Comparison of ENCODE assay signal across 19 cellular contexts in genomic region chr15:60843482-60843881, GRCh38.
A peak's percentile ranks its signal among the peaks of the same experiment; 100 is the strongest.
DNase-seq lines count a peak whose midpoint lies in the region; ATAC-seq, FAIRE-seq and TF ChIP-seq lines count a peak whose summit lies in the region.
"Had no signal": no experiment of that assay in that cellular context is flagged by ENCODE, and none has a peak within 500 bp of the region (broad histone marks: within the 10 kb centered on the region; RNA-seq: fewer than 3 reads in every experiment).

No MANE protein-coding gene starts in this region.

- H3K4me1 Mint-ChIP-seq in T-helper 17 cell (peaks cover 66% of the 10 kb centered on the region), immature natural killer cell (peaks cover 76 to 78% of the 10 kb centered on the region in 2 donors)
- peaks cover 77% of the 10 kb centered on the region for H3K4me1 Mint-ChIP-seq in stimulated activated naive CD8-positive, alpha-beta T cell treated with anti-CD3 and anti-CD28 coated beads, Interleukin-15, amount 100 ng/mL, for 72 hours
- peaks cover 74% of the 10 kb centered on the region for H3K4me1 Mint-ChIP-seq in activated T-cell treated with anti-CD3 and anti-CD28 coated beads, Interleukin-2, amount 50 U/mL, for 24 hours (ENCODE audit: low read depth)

- H2AFZ ChIP-seq in HepG2 (ENCODE audit: low read length), result no peak overlapping the region

- H3K9me3 Mint-ChIP-seq in immature natural killer cell, result no peaks in the 10 kb centered on the region
- no peaks in the 10 kb centered on the region for H3K9me3 Mint-ChIP-seq in stimulated activated naive CD8-positive, alpha-beta T cell treated with anti-CD3 and anti-CD28 coated beads, Interleukin-15, amount 100 ng/mL, for 72 hours
- no peaks in the 10 kb centered on the region for H3K9me3 Mint-ChIP-seq in activated T-cell treated with anti-CD3 and anti-CD28 coated beads, Interleukin-2, amount 50 U/mL, for 24 hours

- H3K27ac ChIP-seq in HepG2 (ENCODE audit: extremely low read length, insufficient read depth, low read length) (no peak overlapping the region), right lobe of liver (no peak overlapping the region)
- H3K27ac ChIP-seq: C4-2B, Peyer's patch had no signal

- H3K4me3 ChIP-seq in HepG2 (replicated peaks in 1 of 3; ENCODE audit: insufficient read depth in 1 of 3, low read depth in 2 of 3, low read length in 3 of 3), result no peak overlapping the region
- H3K4me3 ChIP-seq in right lobe of liver, result no peak overlapping the region
- H3K4me3 ChIP-seq: Peyer's patch had no signal

- H3K36me3 ChIP-seq in HepG2 (replicated peaks in 1 of 2; ENCODE audit: control insufficient read depth in 1 of 2, insufficient read depth in 2 of 2, low read length in 2 of 2) (no peaks in the 10 kb centered on the region), right lobe of liver (no peaks in the 10 kb centered on the region)
- H3K36me3 ChIP-seq: Peyer's patch had no signal

- H3K4me1 ChIP-seq in HepG2 (ENCODE audit: insufficient read depth, low read length), result peaks cover 21% of the 10 kb centered on the region
- no peaks in the 10 kb centered on the region for H3K4me1 ChIP-seq in right lobe of liver

- no peaks in the 10 kb centered on the region for H3K79me2 ChIP-seq in HepG2 (ENCODE audit: insufficient read depth, low read length)

- H3K27me3 ChIP-seq in HepG2 (ENCODE audit: control insufficient read depth in 1 of 2, insufficient read depth in 2 of 2, low read length in 2 of 2) (peaks cover 2 to 29% of the 10 kb centered on the region in 2 experiments; a peak in 1 of 5 replicates), right lobe of liver (no peaks in the 10 kb centered on the region)
- H3K27me3 ChIP-seq: Peyer's patch had no signal

- no peaks in the 10 kb centered on the region for H4K20me1 ChIP-seq in HepG2 (ENCODE audit: insufficient read depth, low read length)

- H3K4me3 Mint-ChIP-seq in T-helper 17 cell, result peak overlapping the region; percentile 90
- peak overlapping the region; percentile 70 to 88 (median 84) for H3K4me3 Mint-ChIP-seq in immature natural killer cell
- H3K4me3 Mint-ChIP-seq in stimulated activated naive CD8-positive, alpha-beta T cell treated with anti-CD3 and anti-CD28 coated beads, Interleukin-15, amount 100 ng/mL, for 72 hours, result no peak overlapping the region
- H3K4me3 Mint-ChIP-seq in activated T-cell treated with anti-CD3 and anti-CD28 coated beads, Interleukin-2, amount 50 U/mL, for 24 hours, result no peak overlapping the region

- no peak for FAIRE-seq in HepG2 (lab: Jason Lieb, UNC)
- FAIRE-seq: GM19239 had no signal

- TF ChIP-seq EP300 in HepG2 (IDR thresholded peaks at IDR 0.05; ENCODE audit: low read depth in 2 of 2, low read length in 2 of 2), result no peak
- no peak for TF ChIP-seq EP300 in HepG2 (CRISPR knock-in tag; IDR thresholded peaks at IDR 0.05; ENCODE audit: borderline replicate concordance)

- no peak for TF ChIP-seq RAD21 in HepG2 (CRISPR knock-in tag; IDR thresholded peaks at IDR 0.05)

- CTCF ChIA-PET in HepG2 (lab: Yijun Ruan, JAX; ENCODE audit: low intra/inter-chr PET ratio, low total read pairs), result no interaction called here

- H3K27ac Mint-ChIP-seq in T-helper 17 cell (peak overlapping the region; percentile 99), immature natural killer cell (peak overlapping the region; percentile 75 to 95 (median 90))
- no peak overlapping the region for H3K27ac Mint-ChIP-seq in stimulated activated naive CD8-positive, alpha-beta T cell treated with anti-CD3 and anti-CD28 coated beads, Interleukin-15, amount 100 ng/mL, for 72 hours
- H3K27ac Mint-ChIP-seq in activated T-cell treated with anti-CD3 and anti-CD28 coated beads, Interleukin-2, amount 50 U/mL, for 24 hours, result no peak overlapping the region

- H3K27me3 Mint-ChIP-seq in T-helper 17 cell (no peaks in the 10 kb centered on the region), immature natural killer cell (ENCODE audit: low read depth in 3 of 3) (peaks cover 15 to 27% (median 22%) of the 10 kb centered on the region in 3 donors)
- H3K27me3 Mint-ChIP-seq in stimulated activated naive CD8-positive, alpha-beta T cell treated with anti-CD3 and anti-CD28 coated beads, Interleukin-15, amount 100 ng/mL, for 72 hours, result no peaks in the 10 kb centered on the region
- H3K27me3 Mint-ChIP-seq in activated T-cell treated with anti-CD3 and anti-CD28 coated beads, Interleukin-2, amount 50 U/mL, for 24 hours, result peaks cover 2% of the 10 kb centered on the region

- no peak for DNase-seq in HepG2 (ENCODE audit: low spot score)
- no peak for DNase-seq in right lobe of liver
- no peak for DNase-seq in T-helper 17 cell
- DNase-seq in immature natural killer cell, result no peak
- DNase-seq in stimulated activated naive CD8-positive, alpha-beta T cell treated with anti-CD3 and anti-CD28 coated beads, Interleukin-15, amount 100 ng/mL, for 72 hours, result no peak
- DNase-seq in activated T-cell treated with anti-CD3 and anti-CD28 coated beads, Interleukin-2, amount 50 U/mL, for 24 hours, result no peak
- DNase-seq in stimulated activated CD4-positive, alpha-beta T cell treated with anti-CD3 and anti-CD28 coated beads, Interleukin-2, amount 100 ng/mL, for 24 hours, result no peak
- DNase-seq: Calu3, DMS53, H7, MM.1S, NCI-H1092 treated with DMSO at 0.1 percent for 48 hours, NCI-H2081 treated with DMSO at 0.1 percent for 48 hours, NCI-H2227 treated with DMSO at 0.1 percent for 48 hours, NCI-H524, Peyer's patch, Right ventricle myocardium superior had no signal

- TF ChIP-seq POLR2A in HepG2 (IDR thresholded peaks at IDR 0.05; ENCODE audit: insufficient read depth in 1 of 2, low read depth in 2 of 2, low read length in 2 of 2), result no peak
- TF ChIP-seq POLR2A in right lobe of liver (IDR thresholded peaks at IDR 0.05), result no peak

- 30% methylated on average over 6 of the region's 6 CpGs for WGBS in HepG2 (ENCODE audit: low lambda C conversion rate)
- 67% methylated on average over 4 of the region's 6 CpGs for WGBS in right lobe of liver (ENCODE audit: insufficient coverage, low coverage, low lambda C conversion rate, missing lambda C conversion rate)

- in situ Hi-C loops in HepG2 (cut with HindIII; ENCODE audit: extremely low pct_ligation_motif_present, low pct_unique_long_range_greater_than_20kb), result no loop called here

- POLR2A ChIA-PET in HepG2 (lab: Yijun Ruan, JAX), result interaction anchor here (0.6 kb wide), 1 partner anchor 15 kb away, joined by 4 read pairs; no protein-coding TSS in a partner anchor

- ATAC-seq in HepG2 (no peak; the same call in 2 of the 3 replicates), right lobe of liver (no peak), T-helper 17 cell (no peak)
- ATAC-seq in stimulated activated naive CD8-positive, alpha-beta T cell treated with anti-CD3 and anti-CD28 coated beads, Interleukin-15, amount 100 ng/mL, for 72 hours, result no peak

- H3K36me3 Mint-ChIP-seq in T-helper 17 cell (ENCODE audit: low read depth), result peaks cover 2% of the 10 kb centered on the region
- H3K36me3 Mint-ChIP-seq in immature natural killer cell, result no peaks in the 10 kb centered on the region
- no peaks in the 10 kb centered on the region for H3K36me3 Mint-ChIP-seq in activated T-cell treated with anti-CD3 and anti-CD28 coated beads, Interleukin-2, amount 50 U/mL, for 24 hours (ENCODE audit: low read depth)

- no peak overlapping the region for H3K9ac ChIP-seq in HepG2 (ENCODE audit: insufficient read depth, low read depth, low read length)

- TF ChIP-seq CTCF in HepG2 (CRISPR knock-in tag; IDR thresholded peaks at IDR 0.05), result no peak
- TF ChIP-seq CTCF in right lobe of liver (IDR thresholded peaks at IDR 0.05), result no peak

- intact Hi-C loops in HepG2 (cut with micrococcal nuclease; ENCODE audit: unreplicated experiment), result no loop called here
- intact Hi-C loops in right lobe of liver (cut with DNase I), result no loop called here

- H3K9me3 ChIP-seq in HepG2 (ENCODE audit: low read length), result no peaks in the 10 kb centered on the region
- H3K9me3 ChIP-seq in right lobe of liver, result no peaks in the 10 kb centered on the region
- no peaks in the 10 kb centered on the region for H3K9me3 ChIP-seq in T-helper 17 cell (ENCODE audit: control insufficient read depth, low read length, poor library complexity, severe bottlenecking)
- H3K9me3 ChIP-seq: Peyer's patch had no signal

- peak overlapping the region; percentile 29; the same call in 1 of the 2 replicates for H3K4me2 ChIP-seq in HepG2 (ENCODE audit: low read depth, low read length)

- no TSS peak for BruUV-seq in HepG2 (replicated peaks; lab: Mats Ljungman, UMichigan)

TF ChIP-seq in HepG2, 621 proteins besides CTCF, POLR2A, EP300 and RAD21 (continues in another document):
- TF ChIP-seq SRY (CRISPR knock-in tag; IDR thresholded peaks at IDR 0.05), result no peak
- no peak for TF ChIP-seq MBD4 (IDR thresholded peaks at IDR 0.05; ENCODE audit: borderline replicate concordance, low read length)
- no peak for TF ChIP-seq KLF13 (CRISPR knock-in tag; IDR thresholded peaks at IDR 0.05)
- no peak for TF ChIP-seq KAT2B (IDR thresholded peaks at IDR 0.05; ENCODE audit: borderline replicate concordance, low read depth, low read length)
- TF ChIP-seq, protein P1, sequence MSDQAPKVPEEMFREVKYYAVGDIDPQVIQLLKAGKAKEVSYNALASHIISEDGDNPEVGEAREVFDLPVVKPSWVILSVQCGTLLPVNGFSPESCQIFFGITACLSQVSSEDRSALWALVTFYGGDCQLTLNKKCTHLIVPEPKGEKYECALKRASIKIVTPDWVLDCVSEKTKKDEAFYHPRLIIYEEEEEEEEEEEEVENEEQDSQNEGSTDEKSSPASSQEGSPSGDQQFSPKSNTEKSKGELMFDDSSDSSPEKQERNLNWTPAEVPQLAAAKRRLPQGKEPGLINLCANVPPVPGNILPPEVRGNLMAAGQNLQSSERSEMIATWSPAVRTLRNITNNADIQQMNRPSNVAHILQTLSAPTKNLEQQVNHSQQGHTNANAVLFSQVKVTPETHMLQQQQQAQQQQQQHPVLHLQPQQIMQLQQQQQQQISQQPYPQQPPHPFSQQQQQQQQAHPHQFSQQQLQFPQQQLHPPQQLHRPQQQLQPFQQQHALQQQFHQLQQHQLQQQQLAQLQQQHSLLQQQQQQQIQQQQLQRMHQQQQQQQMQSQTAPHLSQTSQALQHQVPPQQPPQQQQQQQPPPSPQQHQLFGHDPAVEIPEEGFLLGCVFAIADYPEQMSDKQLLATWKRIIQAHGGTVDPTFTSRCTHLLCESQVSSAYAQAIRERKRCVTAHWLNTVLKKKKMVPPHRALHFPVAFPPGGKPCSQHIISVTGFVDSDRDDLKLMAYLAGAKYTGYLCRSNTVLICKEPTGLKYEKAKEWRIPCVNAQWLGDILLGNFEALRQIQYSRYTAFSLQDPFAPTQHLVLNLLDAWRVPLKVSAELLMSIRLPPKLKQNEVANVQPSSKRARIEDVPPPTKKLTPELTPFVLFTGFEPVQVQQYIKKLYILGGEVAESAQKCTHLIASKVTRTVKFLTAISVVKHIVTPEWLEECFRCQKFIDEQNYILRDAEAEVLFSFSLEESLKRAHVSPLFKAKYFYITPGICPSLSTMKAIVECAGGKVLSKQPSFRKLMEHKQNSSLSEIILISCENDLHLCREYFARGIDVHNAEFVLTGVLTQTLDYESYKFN (CRISPR knock-in tag; conservative IDR thresholded peaks at IDR 0.05), result no peak

Comparison
In these comparisons a context has a peak if more than half of its experiments do, and no peak if none do; other contexts are left out.
1. H3K27ac Mint-ChIP-seq: peak in T-helper 17 cell (single experiment) and immature natural killer cell (6 of 6); none in stimulated activated naive CD8-positive, alpha-beta T cell treated with anti-CD3 and anti-CD28 coated beads, Interleukin-15, amount 100 ng/mL, for 72 hours (0 of 2) and activated T-cell treated with anti-CD3 and anti-CD28 coated beads, Interleukin-2, amount 50 U/mL, for 24 hours (single experiment).
2. H3K4me3 Mint-ChIP-seq: peak in T-helper 17 cell (single experiment) and immature natural killer cell (5 of 5); none in stimulated activated naive CD8-positive, alpha-beta T cell treated with anti-CD3 and anti-CD28 coated beads, Interleukin-15, amount 100 ng/mL, for 72 hours (0 of 2) and activated T-cell treated with anti-CD3 and anti-CD28 coated beads, Interleukin-2, amount 50 U/mL, for 24 hours (single experiment).